ENCODE assay signal across 2 cellular contexts in genomic region chr12:132543298-132544172, GRCh38.
TF ChIP-seq lines count a peak whose summit lies in the region.

No MANE protein-coding gene starts in this region.

TF ChIP-seq in K562, 482 proteins besides CTCF, POLR2A, EP300 and RAD21 (continued from another document and continues in another):
- TF ChIP-seq, protein P1, sequence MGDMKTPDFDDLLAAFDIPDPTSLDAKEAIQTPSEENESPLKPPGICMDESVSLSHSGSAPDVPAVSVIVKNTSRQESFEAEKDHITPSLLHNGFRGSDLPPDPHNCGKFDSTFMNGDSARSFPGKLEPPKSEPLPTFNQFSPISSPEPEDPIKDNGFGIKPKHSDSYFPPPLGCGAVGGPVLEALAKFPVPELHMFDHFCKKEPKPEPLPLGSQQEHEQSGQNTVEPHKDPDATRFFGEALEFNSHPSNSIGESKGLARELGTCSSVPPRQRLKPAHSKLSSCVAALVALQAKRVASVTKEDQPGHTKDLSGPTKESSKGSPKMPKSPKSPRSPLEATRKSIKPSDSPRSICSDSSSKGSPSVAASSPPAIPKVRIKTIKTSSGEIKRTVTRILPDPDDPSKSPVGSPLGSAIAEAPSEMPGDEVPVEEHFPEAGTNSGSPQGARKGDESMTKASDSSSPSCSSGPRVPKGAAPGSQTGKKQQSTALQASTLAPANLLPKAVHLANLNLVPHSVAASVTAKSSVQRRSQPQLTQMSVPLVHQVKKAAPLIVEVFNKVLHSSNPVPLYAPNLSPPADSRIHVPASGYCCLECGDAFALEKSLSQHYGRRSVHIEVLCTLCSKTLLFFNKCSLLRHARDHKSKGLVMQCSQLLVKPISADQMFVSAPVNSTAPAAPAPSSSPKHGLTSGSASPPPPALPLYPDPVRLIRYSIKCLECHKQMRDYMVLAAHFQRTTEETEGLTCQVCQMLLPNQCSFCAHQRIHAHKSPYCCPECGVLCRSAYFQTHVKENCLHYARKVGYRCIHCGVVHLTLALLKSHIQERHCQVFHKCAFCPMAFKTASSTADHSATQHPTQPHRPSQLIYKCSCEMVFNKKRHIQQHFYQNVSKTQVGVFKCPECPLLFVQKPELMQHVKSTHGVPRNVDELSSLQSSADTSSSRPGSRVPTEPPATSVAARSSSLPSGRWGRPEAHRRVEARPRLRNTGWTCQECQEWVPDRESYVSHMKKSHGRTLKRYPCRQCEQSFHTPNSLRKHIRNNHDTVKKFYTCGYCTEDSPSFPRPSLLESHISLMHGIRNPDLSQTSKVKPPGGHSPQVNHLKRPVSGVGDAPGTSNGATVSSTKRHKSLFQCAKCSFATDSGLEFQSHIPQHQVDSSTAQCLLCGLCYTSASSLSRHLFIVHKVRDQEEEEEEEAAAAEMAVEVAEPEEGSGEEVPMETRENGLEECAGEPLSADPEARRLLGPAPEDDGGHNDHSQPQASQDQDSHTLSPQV (IDR thresholded peaks at IDR 0.05) = no peak
- TF ChIP-seq TEAD2 (tag; IDR thresholded peaks at IDR 0.05) = no peak
- no peak for TF ChIP-seq CBX1 (IDR thresholded peaks at IDR 0.05; ENCODE audit: low read depth)
- TF ChIP-seq, protein P2, sequence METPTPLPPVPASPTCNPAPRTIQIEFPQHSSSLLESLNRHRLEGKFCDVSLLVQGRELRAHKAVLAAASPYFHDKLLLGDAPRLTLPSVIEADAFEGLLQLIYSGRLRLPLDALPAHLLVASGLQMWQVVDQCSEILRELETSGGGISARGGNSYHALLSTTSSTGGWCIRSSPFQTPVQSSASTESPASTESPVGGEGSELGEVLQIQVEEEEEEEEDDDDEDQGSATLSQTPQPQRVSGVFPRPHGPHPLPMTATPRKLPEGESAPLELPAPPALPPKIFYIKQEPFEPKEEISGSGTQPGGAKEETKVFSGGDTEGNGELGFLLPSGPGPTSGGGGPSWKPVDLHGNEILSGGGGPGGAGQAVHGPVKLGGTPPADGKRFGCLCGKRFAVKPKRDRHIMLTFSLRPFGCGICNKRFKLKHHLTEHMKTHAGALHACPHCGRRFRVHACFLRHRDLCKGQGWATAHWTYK (CRISPR knock-in tag; IDR thresholded peaks at IDR 0.05) = no peak
- TF ChIP-seq HDAC2 (IDR thresholded peaks at IDR 0.05) = no peak
- TF ChIP-seq, protein P3, sequence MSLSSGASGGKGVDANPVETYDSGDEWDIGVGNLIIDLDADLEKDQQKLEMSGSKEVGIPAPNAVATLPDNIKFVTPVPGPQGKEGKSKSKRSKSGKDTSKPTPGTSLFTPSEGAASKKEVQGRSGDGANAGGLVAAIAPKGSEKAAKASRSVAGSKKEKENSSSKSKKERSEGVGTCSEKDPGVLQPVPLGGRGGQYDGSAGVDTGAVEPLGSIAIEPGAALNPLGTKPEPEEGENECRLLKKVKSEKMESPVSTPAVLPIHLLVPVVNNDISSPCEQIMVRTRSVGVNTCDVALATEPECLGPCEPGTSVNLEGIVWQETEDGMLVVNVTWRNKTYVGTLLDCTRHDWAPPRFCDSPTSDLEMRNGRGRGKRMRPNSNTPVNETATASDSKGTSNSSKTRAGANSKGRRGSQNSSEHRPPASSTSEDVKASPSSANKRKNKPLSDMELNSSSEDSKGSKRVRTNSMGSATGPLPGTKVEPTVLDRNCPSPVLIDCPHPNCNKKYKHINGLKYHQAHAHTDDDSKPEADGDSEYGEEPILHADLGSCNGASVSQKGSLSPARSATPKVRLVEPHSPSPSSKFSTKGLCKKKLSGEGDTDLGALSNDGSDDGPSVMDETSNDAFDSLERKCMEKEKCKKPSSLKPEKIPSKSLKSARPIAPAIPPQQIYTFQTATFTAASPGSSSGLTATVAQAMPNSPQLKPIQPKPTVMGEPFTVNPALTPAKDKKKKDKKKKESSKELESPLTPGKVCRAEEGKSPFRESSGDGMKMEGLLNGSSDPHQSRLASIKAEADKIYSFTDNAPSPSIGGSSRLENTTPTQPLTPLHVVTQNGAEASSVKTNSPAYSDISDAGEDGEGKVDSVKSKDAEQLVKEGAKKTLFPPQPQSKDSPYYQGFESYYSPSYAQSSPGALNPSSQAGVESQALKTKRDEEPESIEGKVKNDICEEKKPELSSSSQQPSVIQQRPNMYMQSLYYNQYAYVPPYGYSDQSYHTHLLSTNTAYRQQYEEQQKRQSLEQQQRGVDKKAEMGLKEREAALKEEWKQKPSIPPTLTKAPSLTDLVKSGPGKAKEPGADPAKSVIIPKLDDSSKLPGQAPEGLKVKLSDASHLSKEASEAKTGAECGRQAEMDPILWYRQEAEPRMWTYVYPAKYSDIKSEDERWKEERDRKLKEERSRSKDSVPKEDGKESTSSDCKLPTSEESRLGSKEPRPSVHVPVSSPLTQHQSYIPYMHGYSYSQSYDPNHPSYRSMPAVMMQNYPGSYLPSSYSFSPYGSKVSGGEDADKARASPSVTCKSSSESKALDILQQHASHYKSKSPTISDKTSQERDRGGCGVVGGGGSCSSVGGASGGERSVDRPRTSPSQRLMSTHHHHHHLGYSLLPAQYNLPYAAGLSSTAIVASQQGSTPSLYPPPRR (CRISPR knock-in tag; IDR thresholded peaks at IDR 0.05; ENCODE audit: borderline replicate concordance) = no peak
- no peak for TF ChIP-seq NFRKB (IDR thresholded peaks at IDR 0.05; ENCODE audit: low read depth)
- no peak for TF ChIP-seq ELK1 (CRISPR knock-in tag; IDR thresholded peaks at IDR 0.05)
- no peak for TF ChIP-seq ZC3H8 (IDR thresholded peaks at IDR 0.05)
- TF ChIP-seq DDX20 (tag; IDR thresholded peaks at IDR 0.05; ENCODE audit: low read depth) = no peak
- no peak for TF ChIP-seq ZNF655 (CRISPR knock-in tag; IDR thresholded peaks at IDR 0.05)
- TF ChIP-seq POLR2H (tag; IDR thresholded peaks at IDR 0.05; ENCODE audit: low read depth) = no peak
- TF ChIP-seq MAFF (IDR thresholded peaks at IDR 0.05; ENCODE audit: low read length) = no peak

TF ChIP-seq in neural cell, 6 proteins besides CTCF, POLR2A, EP300 and RAD21 (continued from another document):
- TF ChIP-seq, protein P4, sequence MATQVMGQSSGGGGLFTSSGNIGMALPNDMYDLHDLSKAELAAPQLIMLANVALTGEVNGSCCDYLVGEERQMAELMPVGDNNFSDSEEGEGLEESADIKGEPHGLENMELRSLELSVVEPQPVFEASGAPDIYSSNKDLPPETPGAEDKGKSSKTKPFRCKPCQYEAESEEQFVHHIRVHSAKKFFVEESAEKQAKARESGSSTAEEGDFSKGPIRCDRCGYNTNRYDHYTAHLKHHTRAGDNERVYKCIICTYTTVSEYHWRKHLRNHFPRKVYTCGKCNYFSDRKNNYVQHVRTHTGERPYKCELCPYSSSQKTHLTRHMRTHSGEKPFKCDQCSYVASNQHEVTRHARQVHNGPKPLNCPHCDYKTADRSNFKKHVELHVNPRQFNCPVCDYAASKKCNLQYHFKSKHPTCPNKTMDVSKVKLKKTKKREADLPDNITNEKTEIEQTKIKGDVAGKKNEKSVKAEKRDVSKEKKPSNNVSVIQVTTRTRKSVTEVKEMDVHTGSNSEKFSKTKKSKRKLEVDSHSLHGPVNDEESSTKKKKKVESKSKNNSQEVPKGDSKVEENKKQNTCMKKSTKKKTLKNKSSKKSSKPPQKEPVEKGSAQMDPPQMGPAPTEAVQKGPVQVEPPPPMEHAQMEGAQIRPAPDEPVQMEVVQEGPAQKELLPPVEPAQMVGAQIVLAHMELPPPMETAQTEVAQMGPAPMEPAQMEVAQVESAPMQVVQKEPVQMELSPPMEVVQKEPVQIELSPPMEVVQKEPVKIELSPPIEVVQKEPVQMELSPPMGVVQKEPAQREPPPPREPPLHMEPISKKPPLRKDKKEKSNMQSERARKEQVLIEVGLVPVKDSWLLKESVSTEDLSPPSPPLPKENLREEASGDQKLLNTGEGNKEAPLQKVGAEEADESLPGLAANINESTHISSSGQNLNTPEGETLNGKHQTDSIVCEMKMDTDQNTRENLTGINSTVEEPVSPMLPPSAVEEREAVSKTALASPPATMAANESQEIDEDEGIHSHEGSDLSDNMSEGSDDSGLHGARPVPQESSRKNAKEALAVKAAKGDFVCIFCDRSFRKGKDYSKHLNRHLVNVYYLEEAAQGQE (IDR thresholded peaks at IDR 0.05; ENCODE audit: borderline replicate concordance) = no peak
